In genomic region chr13:84315527-84315926, GRCh38 we compare ENCODE assay signal across 20 cellular contexts.
DNase-seq lines count a peak whose midpoint lies in the region; ATAC-seq and TF ChIP-seq lines count a peak whose summit lies in the region.
"Had no signal": no experiment of that assay in that cellular context is flagged by ENCODE, and none has a peak within 500 bp of the region (broad histone marks: within the 10 kb centered on the region; RNA-seq: fewer than 3 reads in every experiment).

No MANE protein-coding gene starts in this region.

- no TSS peak for BruUV-seq in Caco-2 (replicated peaks; lab: Mats Ljungman, UMichigan)

- H3K27ac ChIP-seq in iPS-18a (ENCODE audit: low read length) (no peak overlapping the region), body of pancreas (no peak overlapping the region)
- H3K27ac ChIP-seq: BLaER1, GM23248, KMS-11 had no signal

- TF ChIP-seq POLR2A in body of pancreas (IDR thresholded peaks at IDR 0.05) = no peak

- intact Hi-C loops in Caco-2 (cut with micrococcal nuclease; ENCODE audit: unreplicated experiment) (no loop called here), body of pancreas (cut with DNase I) (no loop called here)

- no peaks in the 10 kb centered on the region for H3K4me1 Mint-ChIP-seq in Caco-2 (ENCODE audit: low read depth, unreplicated experiment)

- in situ Hi-C loops in HAP-1 (cut with MboI; ENCODE audit: low sequenced_read_pairs) = no loop called here

- H3K27ac Mint-ChIP-seq in Caco-2 (ENCODE audit: unreplicated experiment) = no peak overlapping the region
- H3K27ac Mint-ChIP-seq: CD4-positive, alpha-beta T cell had no signal

- CTCF ChIA-PET in Caco-2 (lab: Charles Lee) = no interaction called here

- H3K9me3 Mint-ChIP-seq in Caco-2 (ENCODE audit: unreplicated experiment) = no peaks in the 10 kb centered on the region
- H3K9me3 Mint-ChIP-seq: CD4-positive, alpha-beta T cell had no signal

- POLR2A ChIA-PET in Caco-2 (lab: Charles Lee) = no interaction called here

- DNase-seq in HAP-1 (ENCODE audit: low spot score in 2 of 2) = peak; percentile 49 to 92
- DNase-seq in NCI-H748 (lab: John Stamatoyannopoulos, UW; ENCODE audit: unreplicated experiment) = peak; percentile 81
- peak; percentile 12 for DNase-seq in pons (ENCODE audit: low spot score)
- DNase-seq in Caco-2 = no peak
- DNase-seq in body of pancreas = no peak
- no peak for DNase-seq in activated CD4-positive, alpha-beta T cell treated with anti-CD3 and anti-CD28 coated beads, Interleukin-2, amount 50 U/mL, for 1 hour
- DNase-seq: CD4-positive, alpha-beta T cell; DMS153; GM23248; IMR-90; NCI-H1105; NCI-H1694; NCI-H2081; NCI-H2227 treated with DMSO at 0.1 percent for 48 hours; NCI-H510A treated with DMSO at 0.1 percent for 48 hours; Right ventricle myocardium superior had no signal

- no peak overlapping the region for H3K9ac ChIP-seq in iPS-18a (ENCODE audit: low read length)
- H3K9ac ChIP-seq: BLaER1, GM23248, KMS-11 had no signal

- no peak for TF ChIP-seq CTCF in Caco-2 (IDR thresholded peaks at IDR 0.05; ENCODE audit: insufficient read depth in 1 of 2, low read depth in 1 of 2, low read length in 1 of 2, severe bottlenecking in 1 of 2, unreplicated experiment in 1 of 2)
- TF ChIP-seq CTCF in body of pancreas (IDR thresholded peaks at IDR 0.05) = no peak

- no peak overlapping the region for H3K4me3 ChIP-seq in HAP-1
- peak overlapping the region; percentile 9 for H3K4me3 ChIP-seq in iPS-18a (ENCODE audit: low read length)
- no peak overlapping the region for H3K4me3 ChIP-seq in Caco-2 (ENCODE audit: low read depth, low read length)
- no peak overlapping the region for H3K4me3 ChIP-seq in body of pancreas
- H3K4me3 ChIP-seq: BLaER1, GM23248 had no signal

- H3K4me1 ChIP-seq in HAP-1 (peaks cover 9% of the 10 kb centered on the region), iPS-18a (ENCODE audit: control insufficient read depth, low read depth, low read length) (peaks cover 8% of the 10 kb centered on the region), Caco-2 (no peaks in the 10 kb centered on the region), body of pancreas (no peaks in the 10 kb centered on the region)
- H3K4me1 ChIP-seq: BLaER1 had no signal

- H3K27me3 Mint-ChIP-seq in Caco-2 (ENCODE audit: insufficient read depth, unreplicated experiment) = no peaks in the 10 kb centered on the region
- H3K27me3 Mint-ChIP-seq: CD4-positive, alpha-beta T cell had no signal

- no peaks in the 10 kb centered on the region for H3K36me3 Mint-ChIP-seq in Caco-2 (ENCODE audit: insufficient read depth, unreplicated experiment)

- H3K27me3 ChIP-seq in HAP-1 (ENCODE audit: low read depth) = no peaks in the 10 kb centered on the region
- H3K27me3 ChIP-seq in iPS-18a (ENCODE audit: control insufficient read depth, insufficient read depth, low read length) = no peaks in the 10 kb centered on the region
- no peaks in the 10 kb centered on the region for H3K27me3 ChIP-seq in Caco-2 (replicated peaks; ENCODE audit: control insufficient read depth, insufficient read depth, low read length)
- H3K27me3 ChIP-seq in body of pancreas = no peaks in the 10 kb centered on the region
- H3K27me3 ChIP-seq: BLaER1 had no signal

- H3K4me3 Mint-ChIP-seq in Caco-2 (ENCODE audit: unreplicated experiment) = no peak overlapping the region
- H3K4me3 Mint-ChIP-seq: CD4-positive, alpha-beta T cell had no signal

- no peak for ATAC-seq in body of pancreas
- ATAC-seq: HCT116 had no signal

- H3K9me3 ChIP-seq in HAP-1 (no peaks in the 10 kb centered on the region), iPS-18a (ENCODE audit: control insufficient read depth, low read depth, low read length) (no peaks in the 10 kb centered on the region), Caco-2 (no peaks in the 10 kb centered on the region), body of pancreas (no peaks in the 10 kb centered on the region)
- H3K9me3 ChIP-seq: BLaER1 had no signal

- H3K36me3 ChIP-seq in HAP-1 (replicated peaks) = no peaks in the 10 kb centered on the region
- no peaks in the 10 kb centered on the region for H3K36me3 ChIP-seq in iPS-18a (ENCODE audit: control insufficient read depth, low read depth, low read length)
- no peaks in the 10 kb centered on the region for H3K36me3 ChIP-seq in Caco-2 (ENCODE audit: control insufficient read depth, insufficient read depth, low read length)
- no peaks in the 10 kb centered on the region for H3K36me3 ChIP-seq in body of pancreas (replicated peaks in 1 of 2; ENCODE audit: insufficient read depth in 1 of 2, low read depth in 2 of 2)
- H3K36me3 ChIP-seq: BLaER1 had no signal

- 59 to 63% methylated on average over 4 of the region's 4 CpGs for whole genome bisulfite sequencing in body of pancreas, 2 donors

Comparison
In these comparisons a context has a peak if more than half of its experiments do, and no peak if none do; other contexts are left out.
1. DNase-seq: peak in HAP-1 (2 of 2), NCI-H748 (single experiment) and pons (single experiment); none in Caco-2 (0 of 2), body of pancreas (0 of 4) and activated CD4-positive, alpha-beta T cell treated with anti-CD3 and anti-CD28 coated beads, Interleukin-2, amount 50 U/mL, for 1 hour (single experiment).